Comparison of ENCODE assay signal across 21 cellular contexts in the genomic region with DNA sequence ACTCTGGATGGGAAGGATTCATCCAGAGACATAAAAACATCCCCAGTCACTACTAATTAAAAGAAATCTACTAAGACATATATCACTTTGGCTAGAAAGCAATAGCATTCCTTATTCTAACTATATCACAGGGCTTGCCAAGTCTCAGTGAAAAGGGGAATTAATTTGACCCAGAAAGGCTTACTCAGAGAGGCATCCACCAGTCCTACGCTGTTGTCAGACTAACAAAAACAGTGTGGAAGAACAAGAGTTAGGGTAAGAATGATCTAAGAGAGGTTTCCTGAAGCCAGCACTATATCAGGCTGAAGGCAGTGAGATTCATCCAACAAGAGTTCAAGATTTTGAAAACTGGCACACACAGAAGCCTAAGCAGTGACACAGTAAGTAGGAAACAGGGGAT.
DNase-seq lines count a peak whose midpoint lies in the region; ATAC-seq and TF ChIP-seq lines count a peak whose summit lies in the region.
"Had no signal": no experiment of that assay in that cellular context is flagged by ENCODE, and none has a peak within 500 bp of the region (broad histone marks: within the 10 kb centered on the region; RNA-seq: fewer than 3 reads in every experiment).

No MANE protein-coding gene starts in this region.

- 57% methylated on average over 1 of the region's 1 CpG; no CpG with 5 or more reads in 1 of the 2 experiments for WGBS in IMR-90 (ENCODE audit: extremely low coverage in 2 of 2, insufficient read length in 1 of 2), 2 experiments
- 62 to 76% (median 67%) methylated on average over 1 of the region's 1 CpG for WGBS in heart left ventricle, 4 donors

- ATAC-seq in IMR-90 (ENCODE audit: low read depth) (peak; percentile 76), HG02973 (IDR thresholded peaks at IDR 0.05; ENCODE audit: unreplicated experiment) (no peak), heart left ventricle (no peak)

- dilution Hi-C loops in IMR-90 (cut with HindIII; ENCODE audit: low sequenced_read_pairs, unreplicated experiment) = no loop called here

- 0 out of 4 replicates have a peak overlapping the region, but pooled peaks of 1 of the 2 experiments have one; percentile 16 for H4K8ac ChIP-seq in IMR-90 (ENCODE audit: low read depth in 2 of 2, low read length in 2 of 2)

- H2BK5ac ChIP-seq in IMR-90 (ENCODE audit: low read depth, low read length, poor library complexity, severe bottlenecking) = no peak overlapping the region

- no peaks in the 10 kb centered on the region for H3K9me3 ChIP-seq in IMR-90 (ENCODE audit: control insufficient read depth, insufficient read depth, low read length)
- H3K9me3 ChIP-seq in heart left ventricle = peaks cover 0 to 7% (median 0%) of the 10 kb centered on the region in 12 donors

- CTCF ChIA-PET in AG04449 (lab: Yijun Ruan, JAX) = interaction anchor here (1.7 kb wide), 1 partner anchor 49 kb away, joined by 7 read pairs; no protein-coding TSS in a partner anchor
- CTCF ChIA-PET in IMR-90 (lab: Yijun Ruan, JAX) = no interaction called here

- H2BK120ac ChIP-seq in IMR-90 (ENCODE audit: low read depth, low read length) = peak overlapping the region; percentile 70; the same call in 1 of the 2 replicates

- H3K79me1 ChIP-seq in IMR-90 (ENCODE audit: low read depth in 1 of 2, low read length in 2 of 2) = no peaks in the 10 kb centered on the region

- H3K27ac ChIP-seq in IMR-90 (ENCODE audit: insufficient read depth, low read length) = no peak overlapping the region
- peak overlapping the region in 2 of 12 donors; percentile 27 to 28 for H3K27ac ChIP-seq in heart left ventricle
- H3K27ac ChIP-seq: HL-60 had no signal

- no peaks in the 10 kb centered on the region for H3K36me3 ChIP-seq in IMR-90 (ENCODE audit: control insufficient read depth, insufficient read depth, low read length)
- no peaks in the 10 kb centered on the region for H3K36me3 ChIP-seq in heart left ventricle

- H3K27me3 ChIP-seq in IMR-90 (ENCODE audit: control insufficient read depth, insufficient read depth, low read length) (no peaks in the 10 kb centered on the region), heart left ventricle (no peaks in the 10 kb centered on the region)

- H3K18ac ChIP-seq in IMR-90 (ENCODE audit: low read depth, low read length) = no peak overlapping the region

- H3K4ac ChIP-seq in IMR-90 (ENCODE audit: low read depth, low read length) = no peak overlapping the region

- intact Hi-C loops in IMR-90 (cut with micrococcal nuclease) = no loop called here
- intact Hi-C loops in heart left ventricle (cut with DNase I) = no loop called here

- H3K9ac ChIP-seq in IMR-90 (ENCODE audit: low read depth, low read length) = no peak overlapping the region

- POLR2A ChIA-PET in AG04449 (lab: Yijun Ruan, JAX) = no interaction called here
- POLR2A ChIA-PET in IMR-90 (lab: Charles Lee; ENCODE audit: unreplicated experiment) = no interaction called here

- DNase-seq in AG04449 (ENCODE audit: low read depth, low spot score) (peak; percentile 38), IMR-90 (peak; percentile 68), dedifferentiated amniotic fluid mesenchymal stem cell (ENCODE audit: extremely low spot score) (peak; percentile 49), mesothelial cell of epicardium (ENCODE audit: low spot score in 2 of 2, unreplicated experiment in 2 of 2) (no peak), COLO829 (ENCODE audit: low spot score) (no peak), heart left ventricle (no peak), NCI-H526 (lab: John Stamatoyannopoulos, UW) (no peak)
- DNase-seq: AML-193, COR-L47, DMS153, EL, H9, NCI-H1105 treated with DMSO at 0.1 percent for 48 hours, NCI-H187, NCI-H446, OCI-M1, RPMI8226, SIG-M5 had no signal

- no peak overlapping the region; the same call in 1 of the 2 replicates for H3K14ac ChIP-seq in IMR-90 (replicated peaks; ENCODE audit: low read depth, low read length)

- no peak overlapping the region for H2AFZ ChIP-seq in IMR-90 (replicated peaks; ENCODE audit: low read length, poor library complexity)

- H3K56ac ChIP-seq in IMR-90 (ENCODE audit: extremely low read depth, insufficient read depth, low read length) = no peak overlapping the region

- no peak overlapping the region for H3K23ac ChIP-seq in IMR-90 (ENCODE audit: low read depth, low read length)

- BruUV-seq in IMR-90 (replicated peaks; lab: Mats Ljungman, UMichigan) = no TSS peak

- no peak overlapping the region for H3K4me3 ChIP-seq in AG04449 (ENCODE audit: low read depth, low read length)
- H3K4me3 ChIP-seq in IMR-90 (ENCODE audit: insufficient read depth, low read depth, low read length) = no peak overlapping the region
- no peak overlapping the region for H3K4me3 ChIP-seq in heart left ventricle

- no peak overlapping the region for H2BK15ac ChIP-seq in IMR-90 (ENCODE audit: low read depth, low read length)

- H2AK9ac ChIP-seq in IMR-90 (replicated peaks; ENCODE audit: low read depth, low read length, poor library complexity) = no peak overlapping the region

- H3K9me3 Mint-ChIP-seq in mesothelial cell of epicardium = peaks cover 6% of the 10 kb centered on the region
- H3K9me3 Mint-ChIP-seq: H9 had no signal

- H3K27me3 Mint-ChIP-seq in mesothelial cell of epicardium (ENCODE audit: low read depth) = no peaks in the 10 kb centered on the region

- H2AK5ac ChIP-seq in IMR-90 (ENCODE audit: low read depth, low read length) = no peak overlapping the region

- in situ Hi-C loops in IMR-90 (cut with MboI; ENCODE audit: low sequenced_read_pairs) = no loop called here

- H3K4me1 Mint-ChIP-seq in mesothelial cell of epicardium = peaks cover 15% of the 10 kb centered on the region
- H3K4me1 Mint-ChIP-seq: CD14-positive monocyte had no signal

- H4K91ac ChIP-seq in IMR-90 (ENCODE audit: insufficient read depth, low read depth, low read length) = peak overlapping the region; percentile 17; the same call in 1 of the 2 replicates

- peak overlapping the region; percentile 57; the same call in 1 of the 2 replicates for H2BK20ac ChIP-seq in IMR-90 (ENCODE audit: low read depth, low read length)

- H3K9me1 ChIP-seq in IMR-90 (ENCODE audit: insufficient read depth, low read length) = 0 out of 2 replicates have a peak, but pooled peaks cover 3% of the 10 kb centered on the region

- no peaks in the 10 kb centered on the region for H4K20me1 ChIP-seq in IMR-90 (ENCODE audit: insufficient read depth, low read length)

- TF ChIP-seq RAD21 in IMR-90 (IDR thresholded peaks at IDR 0.05; ENCODE audit: low read length) = no peak

- H3K4me3 Mint-ChIP-seq in mesothelial cell of epicardium = no peak overlapping the region
- H3K4me3 Mint-ChIP-seq: CD14-positive monocyte, H9 had no signal

- H3K36me3 Mint-ChIP-seq in mesothelial cell of epicardium = no peaks in the 10 kb centered on the region
- H3K36me3 Mint-ChIP-seq: CD14-positive monocyte had no signal

- TF ChIP-seq POLR2A in IMR-90 (IDR thresholded peaks at IDR 0.05; ENCODE audit: low read depth, low read length) (no peak), heart left ventricle (IDR thresholded peaks at IDR 0.05) (no peak)

- peak overlapping the region; percentile 7 for H3K27ac Mint-ChIP-seq in mesothelial cell of epicardium
- H3K27ac Mint-ChIP-seq: CD14-positive monocyte, H9 had no signal

- no peak for TF ChIP-seq CTCF in AG04449 (IDR thresholded peaks at IDR 0.05; ENCODE audit: insufficient read depth, low read length, missing control alignments)
- TF ChIP-seq CTCF in IMR-90 (conservative IDR thresholded peaks at IDR 0.05; ENCODE audit: low read depth, low read length) = no peak
- TF ChIP-seq CTCF in mesothelial cell of epicardium (IDR thresholded peaks at IDR 0.05; ENCODE audit: unreplicated experiment) = no peak
- no peak for TF ChIP-seq CTCF in heart left ventricle (IDR thresholded peaks at IDR 0.05)

- H3K4me2 ChIP-seq in IMR-90 (ENCODE audit: low read depth, low read length) = no peak overlapping the region

- H3K4me1 ChIP-seq in IMR-90 (ENCODE audit: control insufficient read depth, insufficient read depth, low read length) (peaks cover 3% of the 10 kb centered on the region; the same call in 1 of the 2 replicates), heart left ventricle (peaks cover 0 to 7% (median 0%) of the 10 kb centered on the region in 12 donors)

- no peak overlapping the region for H4K5ac ChIP-seq in IMR-90 (ENCODE audit: low read depth, low read length)

TF ChIP-seq in IMR-90, 13 proteins besides CTCF, POLR2A, EP300 and RAD21:
- TF ChIP-seq SMC3 (IDR thresholded peaks at IDR 0.05; ENCODE audit: low read depth, low read length) = no peak
- no peak for TF ChIP-seq MAZ (IDR thresholded peaks at IDR 0.05; ENCODE audit: borderline replicate concordance, low read depth, low read length)
- TF ChIP-seq NFE2L2 (IDR thresholded peaks at IDR 0.05; ENCODE audit: low read depth, low read length) = no peak
- no peak for TF ChIP-seq BHLHE40 (IDR thresholded peaks at IDR 0.05; ENCODE audit: low read depth, low read length)
- TF ChIP-seq RCOR1 (IDR thresholded peaks at IDR 0.05; ENCODE audit: insufficient replicate concordance, low read length) = no peak
- no peak for TF ChIP-seq MAFK (IDR thresholded peaks at IDR 0.05; ENCODE audit: low read depth, low read length)
- no peak for TF ChIP-seq MXI1 (IDR thresholded peaks at IDR 0.05; ENCODE audit: borderline replicate concordance, low read depth, low read length)
TF ChIP-seq in IMR-90: peak in this region for 0.

Comparison
In these comparisons a context has a peak if more than half of its experiments do, and no peak if none do; other contexts are left out.
1. DNase-seq: peak in AG04449 (single experiment), IMR-90 (single experiment) and dedifferentiated amniotic fluid mesenchymal stem cell (single experiment); none in mesothelial cell of epicardium (0 of 2), COLO829 (single experiment), heart left ventricle (0 of 5) and NCI-H526 (0 of 2).